In the genomic region with DNA sequence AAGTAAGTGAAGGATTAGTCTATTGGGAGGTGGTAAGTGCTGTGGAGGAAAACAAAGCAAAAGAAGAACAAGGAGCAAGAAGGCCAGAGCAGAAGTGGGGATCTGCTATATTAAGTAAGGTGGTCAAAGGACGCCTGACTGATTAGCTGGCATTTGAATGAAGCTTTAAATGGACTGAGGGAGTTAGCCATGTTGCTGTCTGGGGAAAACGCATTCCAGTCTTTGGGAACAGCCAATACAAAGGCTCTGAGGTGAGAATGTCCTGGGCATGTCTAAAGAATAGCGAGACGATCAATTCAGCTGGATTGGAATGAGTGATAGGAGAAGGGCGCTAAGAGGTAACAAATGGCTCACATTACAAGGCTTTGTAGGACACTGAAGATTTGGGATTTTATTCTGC, we compare ENCODE assay signal across 22 cellular contexts. TPM values are rescaled to one million over a fixed set of nuclear protein-coding genes. Genes with fewer than 3 reads are reported as not detected.
DNase-seq lines count a peak whose midpoint lies in the region; ATAC-seq, FAIRE-seq and TF ChIP-seq lines count a peak whose summit lies in the region.
"Had no signal": no experiment of that assay in that cellular context is flagged by ENCODE, and none has a peak within 500 bp of the region (broad histone marks: within the 10 kb centered on the region; RNA-seq: fewer than 3 reads in every experiment).

No MANE protein-coding gene starts in this region.

- no peak for ATAC-seq in activated naive CD8-positive, alpha-beta T cell treated with anti-CD3 and anti-CD28 coated beads, Interleukin-2, amount 50 U/mL, for 24 hours
- ATAC-seq: CD8-positive, alpha-beta T cell; GM12878 had no signal

- no peaks in the 10 kb centered on the region for H3K27me3 Mint-ChIP-seq in neural progenitor cell (ENCODE audit: insufficient read depth, low read depth)
- H3K27me3 Mint-ChIP-seq in activated naive CD8-positive, alpha-beta T cell treated with anti-CD3 and anti-CD28 coated beads, Interleukin-2, amount 50 U/mL, for 24 hours: no peaks in the 10 kb centered on the region
- H3K27me3 Mint-ChIP-seq: B cell; CD4-positive, CD25-positive, alpha-beta regulatory T cell had no signal

- POLR2A ChIA-PET in GM10248 (lab: Yijun Ruan, JAX): no interaction called here

- peak; percentile 55 for FAIRE-seq in bronchial epithelial cell (lab: Jason Lieb, UNC)
- FAIRE-seq: G401.6, GM12878, H54 had no signal

- H3K4me3 ChIP-seq in bronchial epithelial cell (ENCODE audit: low read depth, low read length) (no peak overlapping the region), neural progenitor cell (no peak overlapping the region)
- H3K4me3 ChIP-seq: BLaER1, GM12878, HAP-1 had no signal

- DNase-seq in bronchial epithelial cell (ENCODE audit: low read depth) (no peak), left kidney (ENCODE audit: low read depth, low spot score) (peak; percentile 19), neural progenitor cell (ENCODE audit: low spot score) (peak; percentile 69), NCI-H446 treated with DMSO at 0.1 percent for 48 hours (lab: John Stamatoyannopoulos, UW) (no peak), GM10248 (ENCODE audit: extremely low spot score) (no peak)
- no peak for DNase-seq in activated naive CD8-positive, alpha-beta T cell treated with anti-CD3 and anti-CD28 coated beads, Interleukin-2, amount 50 U/mL, for 24 hours
- DNase-seq: Caco-2; CD4-positive, CD25-positive, alpha-beta regulatory T cell; CD8-positive, alpha-beta T cell; DMS153; DND-41; GOT3; HFFc6 had no signal

- peaks cover 4% of the 10 kb centered on the region for H3K4me1 ChIP-seq in neural progenitor cell
- H3K4me1 ChIP-seq: BLaER1, Caco-2, HAP-1 had no signal

- H4K20me1 ChIP-seq in neural progenitor cell (ENCODE audit: low read depth): no peaks in the 10 kb centered on the region
- H4K20me1 ChIP-seq: BLaER1 had no signal

- no peak overlapping the region for H3K27ac Mint-ChIP-seq in neural progenitor cell
- H3K27ac Mint-ChIP-seq in activated naive CD8-positive, alpha-beta T cell treated with anti-CD3 and anti-CD28 coated beads, Interleukin-2, amount 50 U/mL, for 24 hours: no peak overlapping the region
- H3K27ac Mint-ChIP-seq: B cell; CD4-positive, CD25-positive, alpha-beta regulatory T cell; CD8-positive, alpha-beta T cell; HFFc6 had no signal

- no peak overlapping the region for H3K4me2 ChIP-seq in neural progenitor cell
- H3K4me2 ChIP-seq: BLaER1 had no signal

- TF ChIP-seq CTCF in bronchial epithelial cell (IDR thresholded peaks at IDR 0.05; ENCODE audit: insufficient read depth, low read length, severe bottlenecking) (no peak), neural progenitor cell (IDR thresholded peaks at IDR 0.05) (no peak), GM10248 (IDR thresholded peaks at IDR 0.05; ENCODE audit: control extremely low read depth, extremely low read depth, low read depth, missing control alignments) (no peak)

- H3K9me3 Mint-ChIP-seq in neural progenitor cell: no peaks in the 10 kb centered on the region
- H3K9me3 Mint-ChIP-seq in activated naive CD8-positive, alpha-beta T cell treated with anti-CD3 and anti-CD28 coated beads, Interleukin-2, amount 50 U/mL, for 24 hours: no peaks in the 10 kb centered on the region
- H3K9me3 Mint-ChIP-seq: CD8-positive, alpha-beta T cell; HFFc6 had no signal

- no peaks in the 10 kb centered on the region for H3K36me3 Mint-ChIP-seq in neural progenitor cell
- H3K36me3 Mint-ChIP-seq in activated naive CD8-positive, alpha-beta T cell treated with anti-CD3 and anti-CD28 coated beads, Interleukin-2, amount 50 U/mL, for 24 hours (ENCODE audit: low read depth): no peaks in the 10 kb centered on the region
- H3K36me3 Mint-ChIP-seq: CD4-positive, CD25-positive, alpha-beta regulatory T cell; CD8-positive, alpha-beta T cell had no signal

- H3K9ac ChIP-seq in neural progenitor cell: no peak overlapping the region
- H3K9ac ChIP-seq: BLaER1 had no signal

- no peaks in the 10 kb centered on the region for H3K27me3 ChIP-seq in bronchial epithelial cell (ENCODE audit: control insufficient read depth, insufficient read depth, low read length)
- no peaks in the 10 kb centered on the region for H3K27me3 ChIP-seq in neural progenitor cell
- H3K27me3 ChIP-seq: BLaER1 had no signal

- H3K27ac ChIP-seq in neural progenitor cell: no peak overlapping the region
- H3K27ac ChIP-seq: BLaER1, C4-2B had no signal

- H3F3A ChIP-seq in neural progenitor cell (ENCODE audit: low read depth): peaks cover 7% of the 10 kb centered on the region

- H3K36me3 ChIP-seq in bronchial epithelial cell (ENCODE audit: control insufficient read depth, insufficient read depth, low read length) (no peaks in the 10 kb centered on the region), neural progenitor cell (no peaks in the 10 kb centered on the region)
- H3K36me3 ChIP-seq: BLaER1, HAP-1 had no signal

- H2AFZ ChIP-seq in neural progenitor cell (replicated peaks): no peak overlapping the region

- CTCF ChIA-PET in GM10248 (lab: Yijun Ruan, JAX): interaction anchor here (1.3 kb wide), 2 partner anchors 11 to 16 kb away, joined by 3 read pairs; no protein-coding TSS in a partner anchor

- H3K4me1 Mint-ChIP-seq in neural progenitor cell: peaks cover 8% of the 10 kb centered on the region
- no peaks in the 10 kb centered on the region for H3K4me1 Mint-ChIP-seq in activated naive CD8-positive, alpha-beta T cell treated with anti-CD3 and anti-CD28 coated beads, Interleukin-2, amount 50 U/mL, for 24 hours
- H3K4me1 Mint-ChIP-seq: B cell; CD4-positive, CD25-positive, alpha-beta regulatory T cell had no signal

- no peaks in the 10 kb centered on the region for H3K9me3 ChIP-seq in neural progenitor cell (ENCODE audit: low read depth)
- H3K9me3 ChIP-seq: BLaER1, Caco-2, HAP-1 had no signal

- H3K79me2 ChIP-seq in neural progenitor cell (ENCODE audit: low read depth): no peaks in the 10 kb centered on the region

- no peak overlapping the region for H3K4me3 Mint-ChIP-seq in neural progenitor cell
- no peak overlapping the region for H3K4me3 Mint-ChIP-seq in activated naive CD8-positive, alpha-beta T cell treated with anti-CD3 and anti-CD28 coated beads, Interleukin-2, amount 50 U/mL, for 24 hours
- H3K4me3 Mint-ChIP-seq: B cell; CD4-positive, CD25-positive, alpha-beta regulatory T cell; CD8-positive, alpha-beta T cell; HFFc6 had no signal

RNA-seq across cellular contexts. Expression of a gene that starts 48.5 kb away (rescaled TPM):
- total RNA-seq in bronchial epithelial cell (not detected in 2 replicates), neural progenitor cell (ENCODE audit: low replicate concordance) (0.06 TPM in 1 of 2 replicates, not detected in the other)
- total RNA-seq: A172; A673; B cell; Caco-2; CD4-positive, CD25-positive, alpha-beta regulatory T cell; CD8-positive, alpha-beta T cell; GM12878; HFFc6 had no signal

Comparison
In these comparisons a context has a peak if more than half of its experiments do, and no peak if none do; other contexts are left out.
1. DNase-seq: peak in left kidney (single experiment) and neural progenitor cell (single experiment); none in bronchial epithelial cell (single experiment), activated naive CD8-positive, alpha-beta T cell treated with anti-CD3 and anti-CD28 coated beads, Interleukin-2, amount 50 U/mL, for 24 hours (single experiment), NCI-H446 treated with DMSO at 0.1 percent for 48 hours (single experiment) and GM10248 (single experiment).